14 cellular contexts compared by ENCODE assay signal in the genomic region with DNA sequence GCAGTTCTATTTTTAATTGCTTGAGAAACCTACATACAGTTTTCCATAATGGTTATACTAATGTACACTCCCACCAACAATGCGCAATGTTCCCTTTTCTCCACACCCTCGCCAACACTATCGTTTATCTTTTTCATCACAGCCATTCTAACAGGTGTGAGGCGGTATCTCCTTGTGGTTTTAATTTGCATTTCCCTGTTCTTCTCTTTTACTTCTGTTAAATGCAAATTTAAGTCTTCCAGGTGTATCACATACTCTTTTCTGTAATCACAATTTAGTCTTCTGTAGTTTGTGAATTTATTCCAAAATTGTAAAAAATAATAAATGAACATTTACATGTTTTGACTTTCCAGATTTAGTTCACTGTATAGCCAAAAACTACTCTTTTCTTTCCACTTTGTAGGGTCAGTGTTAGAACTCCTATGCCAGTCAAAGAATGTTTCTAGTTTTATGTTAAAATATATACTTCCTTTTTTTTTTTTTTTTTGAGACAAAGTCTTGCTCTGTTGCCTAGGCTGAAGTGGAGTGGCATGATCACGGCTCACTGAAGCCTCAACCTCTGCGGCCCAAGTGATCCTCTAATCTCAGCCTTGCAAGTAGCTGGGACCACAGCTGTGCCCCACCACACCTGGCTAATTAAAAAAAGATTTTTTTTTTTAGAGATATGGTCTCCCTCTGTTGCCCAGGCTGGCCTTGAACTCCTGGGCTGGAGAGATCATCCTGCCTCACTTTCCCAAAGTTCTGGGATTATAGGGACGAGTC. TPM values are rescaled to one million over a fixed set of nuclear protein-coding genes. Genes with fewer than 3 reads are reported as not detected.
DNase-seq lines count a peak whose midpoint lies in the region; ATAC-seq and TF ChIP-seq lines count a peak whose summit lies in the region.
"Had no signal": no experiment of that assay in that cellular context is flagged by ENCODE, and none has a peak within 500 bp of the region (broad histone marks: within the 10 kb centered on the region; RNA-seq: fewer than 3 reads in every experiment).

No MANE protein-coding gene starts in this region.

- H3K36me3 ChIP-seq in osteoblast (ENCODE audit: insufficient read depth, low read length) = no peaks in the 10 kb centered on the region

- no peak overlapping the region for H3K4me3 Mint-ChIP-seq in stimulated activated effector memory CD8-positive, alpha-beta T cell treated with anti-CD3 and anti-CD28 coated beads, Interleukin-12 subunit alpha, Interleukin-12 subunit beta, amount 100 ng/mL, for 72 hours
- H3K4me3 Mint-ChIP-seq in activated T-helper 2 cell treated with anti-CD3 and anti-CD28 coated beads, Interferon-gamma antibody, Interleukin-2, Interleukin-4, amounts not matched to agents 10 μg/mL and 5 μg/mL and 100 μg/mL, durations not matched to agents 14 hours and 24 hours and 36 hours (ENCODE audit: low read depth) = no peak overlapping the region
- H3K4me3 Mint-ChIP-seq: activated naive CD4-positive, alpha-beta T cell treated with anti-CD3 and anti-CD28 coated beads, Interleukin-2, amount 10 ng/mL, durations not matched to agents 7 days and 5 days; H9 had no signal

- H3K36me3 Mint-ChIP-seq in stimulated activated effector memory CD8-positive, alpha-beta T cell treated with anti-CD3 and anti-CD28 coated beads, Interleukin-12 subunit alpha, Interleukin-12 subunit beta, amount 100 ng/mL, for 72 hours = no peaks in the 10 kb centered on the region
- H3K36me3 Mint-ChIP-seq in activated T-helper 2 cell treated with anti-CD3 and anti-CD28 coated beads, Interferon-gamma antibody, Interleukin-2, Interleukin-4, amounts not matched to agents 10 μg/mL and 5 μg/mL and 100 μg/mL, durations not matched to agents 14 hours and 24 hours and 36 hours (ENCODE audit: low read depth) = no peaks in the 10 kb centered on the region
- H3K36me3 Mint-ChIP-seq: activated naive CD4-positive, alpha-beta T cell treated with anti-CD3 and anti-CD28 coated beads, Interleukin-2, amount 10 ng/mL, durations not matched to agents 7 days and 5 days had no signal

- no peaks in the 10 kb centered on the region for H3K79me2 ChIP-seq in osteoblast (ENCODE audit: insufficient read depth, low read length)

- peaks cover 27% of the 10 kb centered on the region for H3K27me3 Mint-ChIP-seq in activated T-helper 2 cell treated with anti-CD3 and anti-CD28 coated beads, Interferon-gamma antibody, Interleukin-2, Interleukin-4, amounts not matched to agents 10 μg/mL and 5 μg/mL and 100 μg/mL, durations not matched to agents 14 hours and 24 hours and 36 hours (ENCODE audit: low read depth)

- no peaks in the 10 kb centered on the region for H3K9me3 Mint-ChIP-seq in stimulated activated effector memory CD8-positive, alpha-beta T cell treated with anti-CD3 and anti-CD28 coated beads, Interleukin-12 subunit alpha, Interleukin-12 subunit beta, amount 100 ng/mL, for 72 hours
- peaks cover 4% of the 10 kb centered on the region for H3K9me3 Mint-ChIP-seq in activated T-helper 2 cell treated with anti-CD3 and anti-CD28 coated beads, Interferon-gamma antibody, Interleukin-2, Interleukin-4, amounts not matched to agents 10 μg/mL and 5 μg/mL and 100 μg/mL, durations not matched to agents 14 hours and 24 hours and 36 hours
- H3K9me3 Mint-ChIP-seq: activated naive CD4-positive, alpha-beta T cell treated with anti-CD3 and anti-CD28 coated beads, Interleukin-2, amount 10 ng/mL, durations not matched to agents 7 days and 5 days had no signal

- DNase-seq in stimulated activated effector memory CD8-positive, alpha-beta T cell treated with anti-CD3 and anti-CD28 coated beads, Interleukin-12 subunit alpha, Interleukin-12 subunit beta, amount 100 ng/mL, for 72 hours (ENCODE audit: low spot score in 2 of 2) = no peak
- DNase-seq in GM13976 (ENCODE audit: low spot score) (no peak), osteoblast (ENCODE audit: insufficient read length, low spot score, missing footprints) (no peak), SW480 (ENCODE audit: low spot score) (no peak)
- no peak for DNase-seq in activated T-helper 2 cell treated with anti-CD3 and anti-CD28 coated beads, Interferon-gamma antibody, Interleukin-2, Interleukin-4, amounts not matched to agents 10 μg/mL and 5 μg/mL and 100 μg/mL, durations not matched to agents 14 hours and 24 hours and 36 hours (ENCODE audit: low spot score)
- DNase-seq: activated naive CD4-positive, alpha-beta T cell treated with anti-CD3 and anti-CD28 coated beads, Interleukin-2, amount 10 ng/mL, durations not matched to agents 7 days and 5 days; DMS53; H9; NCI-H1105 had no signal

- H3K27ac ChIP-seq in osteoblast (ENCODE audit: low read depth, low read length) = no peak overlapping the region
- H3K27ac ChIP-seq: coronary artery, VCaP had no signal

- no peaks in the 10 kb centered on the region for H3K9me3 ChIP-seq in osteoblast (ENCODE audit: low read depth, low read length)

- peak overlapping the region; percentile 29 for H3K27ac Mint-ChIP-seq in stimulated activated effector memory CD8-positive, alpha-beta T cell treated with anti-CD3 and anti-CD28 coated beads, Interleukin-12 subunit alpha, Interleukin-12 subunit beta, amount 100 ng/mL, for 72 hours
- no peak overlapping the region for H3K27ac Mint-ChIP-seq in activated T-helper 2 cell treated with anti-CD3 and anti-CD28 coated beads, Interferon-gamma antibody, Interleukin-2, Interleukin-4, amounts not matched to agents 10 μg/mL and 5 μg/mL and 100 μg/mL, durations not matched to agents 14 hours and 24 hours and 36 hours
- H3K27ac Mint-ChIP-seq: activated naive CD4-positive, alpha-beta T cell treated with anti-CD3 and anti-CD28 coated beads, Interleukin-2, amount 10 ng/mL, durations not matched to agents 7 days and 5 days; H9 had no signal

- H3K4me1 Mint-ChIP-seq in stimulated activated effector memory CD8-positive, alpha-beta T cell treated with anti-CD3 and anti-CD28 coated beads, Interleukin-12 subunit alpha, Interleukin-12 subunit beta, amount 100 ng/mL, for 72 hours = peaks cover 5% of the 10 kb centered on the region
- H3K4me1 Mint-ChIP-seq in activated T-helper 2 cell treated with anti-CD3 and anti-CD28 coated beads, Interferon-gamma antibody, Interleukin-2, Interleukin-4, amounts not matched to agents 10 μg/mL and 5 μg/mL and 100 μg/mL, durations not matched to agents 14 hours and 24 hours and 36 hours (ENCODE audit: low read depth) = peaks cover 13% of the 10 kb centered on the region

- peak; percentile 54 for ATAC-seq in GM19025 (IDR thresholded peaks at IDR 0.05; ENCODE audit: low read depth, unreplicated experiment)
- ATAC-seq in HG02623 (IDR thresholded peaks at IDR 0.05; ENCODE audit: unreplicated experiment) = peak; percentile 72
- peak; percentile 75 for ATAC-seq in HG03439 (IDR thresholded peaks at IDR 0.05; ENCODE audit: unreplicated experiment)
- no peak for ATAC-seq in stimulated activated effector memory CD8-positive, alpha-beta T cell treated with anti-CD3 and anti-CD28 coated beads, Interleukin-12 subunit alpha, Interleukin-12 subunit beta, amount 100 ng/mL, for 72 hours

- H3K4me1 ChIP-seq in osteoblast (ENCODE audit: insufficient read depth, low read length) = peaks cover 16% of the 10 kb centered on the region

- H2AFZ ChIP-seq in osteoblast (ENCODE audit: low read length) = no peak overlapping the region

- intact Hi-C loops in activated T-helper 2 cell treated with anti-CD3 and anti-CD28 coated beads, Interferon-gamma antibody, Interleukin-2, Interleukin-4, amounts not matched to agents 10 μg/mL and 5 μg/mL and 100 μg/mL, durations not matched to agents 14 hours and 24 hours and 36 hours (cut with micrococcal nuclease) = no loop called here

- H3K4me2 ChIP-seq in osteoblast (ENCODE audit: insufficient read depth, low read length) = no peak overlapping the region

- no peaks in the 10 kb centered on the region for H4K20me1 ChIP-seq in osteoblast (ENCODE audit: insufficient read depth, low read length)

- TF ChIP-seq CTCF in GM13976 (IDR thresholded peaks at IDR 0.05; ENCODE audit: borderline replicate concordance, control extremely low read depth, extremely low read depth, insufficient read depth, missing control alignments) = no peak
- TF ChIP-seq CTCF in osteoblast (IDR thresholded peaks at IDR 0.05; ENCODE audit: extremely low read depth, low read depth, low read length) = no peak

- H3K27me3 ChIP-seq in osteoblast (ENCODE audit: insufficient read depth, low read length) = no peaks in the 10 kb centered on the region

- H3K4me3 ChIP-seq in osteoblast (ENCODE audit: insufficient read depth, low read length) = no peak overlapping the region
- H3K4me3 ChIP-seq: coronary artery had no signal

- in situ Hi-C loops in GM13976 (cut with MboI; ENCODE audit: low sequenced_read_pairs, unreplicated experiment) = loop anchor here (25.0 kb wide), 1 partner anchor 612 kb away; a partner anchor contains a TSS

RNA-seq across cellular contexts. Expression of a gene that starts 15.4 kb away (rescaled TPM):
- total RNA-seq in activated T-helper 2 cell treated with anti-CD3 and anti-CD28 coated beads, Interferon-gamma antibody, Interleukin-2, Interleukin-4, amounts not matched to agents 10 μg/mL and 5 μg/mL and 100 μg/mL, durations not matched to agents 14 hours and 24 hours and 36 hours = 4.3 and 6.5 TPM in 2 replicates
- 8.5 and 9.0 TPM in 2 replicates for total RNA-seq in osteoblast
